Comparison of ENCODE assay signal across 22 cellular contexts in genomic region chr18:49072940-49073339, GRCh38.
DNase-seq lines count a peak whose midpoint lies in the region; ATAC-seq and TF ChIP-seq lines count a peak whose summit lies in the region.
"Had no signal": no experiment of that assay in that cellular context is flagged by ENCODE, and none has a peak within 500 bp of the region (broad histone marks: within the 10 kb centered on the region; RNA-seq: fewer than 3 reads in every experiment).

No MANE protein-coding gene starts in this region.

- no peak for ATAC-seq in stimulated activated naive B cell treated with anti-CD40 and anti-IgM and Interleukin-4, amounts not matched to agents 10 μg/mL and 1 μg/mL and 100 μg/mL, for 72 hours (replicated peaks)
- ATAC-seq in HG03342 (IDR thresholded peaks at IDR 0.05; ENCODE audit: unreplicated experiment), result no peak
- no peak for ATAC-seq in GM18498 (IDR thresholded peaks at IDR 0.05; ENCODE audit: unreplicated experiment)
- ATAC-seq: gastrocnemius medialis had no signal

- no peaks in the 10 kb centered on the region for H3K9me3 ChIP-seq in SK-N-MC (ENCODE audit: low read depth, low read length)
- no peaks in the 10 kb centered on the region for H3K9me3 ChIP-seq in osteoblast (ENCODE audit: low read depth, low read length)
- H3K9me3 ChIP-seq: BLaER1, gastrocnemius medialis had no signal

- H3K27me3 ChIP-seq in ACC112 (ENCODE audit: insufficient read depth, low read length), result no peaks in the 10 kb centered on the region
- H3K27me3 ChIP-seq in osteoblast (ENCODE audit: insufficient read depth, low read length), result no peaks in the 10 kb centered on the region
- H3K27me3 ChIP-seq: BLaER1, dorsolateral prefrontal cortex, gastrocnemius medialis had no signal

- H3K36me3 Mint-ChIP-seq in stimulated activated naive B cell treated with anti-CD40 and anti-IgM and Interleukin-4, amounts not matched to agents 10 μg/mL and 1 μg/mL and 100 μg/mL, for 72 hours, result peaks cover 4 to 7% of the 10 kb centered on the region in 2 donors
- H3K36me3 Mint-ChIP-seq in CD14-positive monocyte, result peaks cover 6 to 7% of the 10 kb centered on the region in 2 donors

- TF ChIP-seq CTCF in fibroblast of mammary gland (conservative IDR thresholded peaks at IDR 0.05; ENCODE audit: control insufficient read depth, insufficient read depth, low read depth, low read length) (no peak), osteoblast (IDR thresholded peaks at IDR 0.05; ENCODE audit: extremely low read depth, low read depth, low read length) (no peak), CD14-positive monocyte (IDR thresholded peaks at IDR 0.05) (no peak)

- H3K4me1 Mint-ChIP-seq in stimulated activated naive B cell treated with anti-CD40 and anti-IgM and Interleukin-4, amounts not matched to agents 10 μg/mL and 1 μg/mL and 100 μg/mL, for 72 hours, result no peaks in the 10 kb centered on the region
- peaks cover 7% of the 10 kb centered on the region for H3K4me1 Mint-ChIP-seq in CD14-positive monocyte

- DNase-seq in SK-N-MC (ENCODE audit: low read depth, low spot score), result no peak
- peak; percentile 44 for DNase-seq in fibroblast of mammary gland (ENCODE audit: low read depth)
- DNase-seq in osteoblast (ENCODE audit: insufficient read length, low spot score, missing footprints), result peak; percentile 63
- no peak for DNase-seq in stimulated activated naive B cell treated with anti-CD40 and anti-IgM and Interleukin-4, amounts not matched to agents 10 μg/mL and 1 μg/mL and 100 μg/mL, for 72 hours
- no peak for DNase-seq in CD14-positive monocyte (ENCODE audit: low spot score)
- DNase-seq: ACHN; activated CD4-positive, alpha-beta T cell treated with anti-CD3 and anti-CD28 coated beads, Interleukin-2, amount 10 ng/mL, durations not matched to agents 7 days and 5 days; activated naive CD4-positive, alpha-beta T cell treated with anti-CD3 and anti-CD28 coated beads, Interleukin-2, amount 50 U/mL, for 16 hours; anterior cingulate cortex; Calu3; dorsolateral prefrontal cortex; gastrocnemius medialis; NCI-H1417; NCI-H2081; NCI-H226; NCI-H82; nephron progenitor cell had no signal

- H3K9ac ChIP-seq in SK-N-MC (ENCODE audit: insufficient read length), result no peak overlapping the region
- H3K9ac ChIP-seq: BLaER1 had no signal

- peak overlapping the region; percentile 70 for H3K4me2 ChIP-seq in osteoblast (ENCODE audit: insufficient read depth, low read length)
- H3K4me2 ChIP-seq: BLaER1 had no signal

- intact Hi-C loops in CD14-positive monocyte (cut with micrococcal nuclease), result no loop called here

- no peaks in the 10 kb centered on the region for H3K36me3 ChIP-seq in ACC112 (ENCODE audit: insufficient read depth, low read length)
- H3K36me3 ChIP-seq in SK-N-MC (ENCODE audit: insufficient read depth, low read length), result no peaks in the 10 kb centered on the region
- no peaks in the 10 kb centered on the region for H3K36me3 ChIP-seq in osteoblast (ENCODE audit: insufficient read depth, low read length)
- H3K36me3 ChIP-seq: BLaER1, gastrocnemius medialis had no signal

- H3K27ac Mint-ChIP-seq in stimulated activated naive B cell treated with anti-CD40 and anti-IgM and Interleukin-4, amounts not matched to agents 10 μg/mL and 1 μg/mL and 100 μg/mL, for 72 hours, result no peak overlapping the region
- no peak overlapping the region for H3K27ac Mint-ChIP-seq in CD14-positive monocyte
- H3K27ac Mint-ChIP-seq: activated CD4-positive, alpha-beta T cell treated with anti-CD3 and anti-CD28 coated beads, Interleukin-2, amount 10 ng/mL, durations not matched to agents 7 days and 5 days; nephron progenitor cell had no signal

- H3K9me3 Mint-ChIP-seq in stimulated activated naive B cell treated with anti-CD40 and anti-IgM and Interleukin-4, amounts not matched to agents 10 μg/mL and 1 μg/mL and 100 μg/mL, for 72 hours, result no peaks in the 10 kb centered on the region
- H3K9me3 Mint-ChIP-seq in CD14-positive monocyte, result no peaks in the 10 kb centered on the region
- H3K9me3 Mint-ChIP-seq: activated CD4-positive, alpha-beta T cell treated with anti-CD3 and anti-CD28 coated beads, Interleukin-2, amount 10 ng/mL, durations not matched to agents 7 days and 5 days; nephron progenitor cell had no signal

- H3K27ac ChIP-seq in ACC112 (ENCODE audit: low read depth, low read length) (peak overlapping the region; percentile 57), SK-N-MC (peak overlapping the region; percentile 66; the same call in 1 of the 2 replicates), osteoblast (ENCODE audit: low read depth, low read length) (peak overlapping the region; percentile 77)
- H3K27ac ChIP-seq: BLaER1, gastrocnemius medialis, RWPE1 had no signal

- H3K4me3 ChIP-seq in ACC112 (ENCODE audit: low read depth, low read length) (peak overlapping the region; percentile 60), SK-N-MC (no peak overlapping the region), fibroblast of mammary gland (ENCODE audit: control insufficient read depth, low read depth, low read length) (no peak overlapping the region), osteoblast (ENCODE audit: insufficient read depth, low read length) (peak overlapping the region; percentile 50)
- H3K4me3 ChIP-seq: BLaER1, dorsolateral prefrontal cortex, gastrocnemius medialis had no signal

- H3K4me1 ChIP-seq in ACC112 (ENCODE audit: control insufficient read depth, insufficient read depth, low read length, unreplicated experiment), result peaks cover 17% of the 10 kb centered on the region
- peaks cover 22% of the 10 kb centered on the region for H3K4me1 ChIP-seq in osteoblast (ENCODE audit: insufficient read depth, low read length)
- H3K4me1 ChIP-seq: gastrocnemius medialis had no signal

- H2AFZ ChIP-seq in ACC112 (ENCODE audit: low read length, unreplicated experiment) (peak overlapping the region; percentile 83), osteoblast (ENCODE audit: low read length) (peak overlapping the region; percentile 48)

- H3K4me3 Mint-ChIP-seq in stimulated activated naive B cell treated with anti-CD40 and anti-IgM and Interleukin-4, amounts not matched to agents 10 μg/mL and 1 μg/mL and 100 μg/mL, for 72 hours, result no peak overlapping the region
- H3K4me3 Mint-ChIP-seq in CD14-positive monocyte, result no peak overlapping the region
- H3K4me3 Mint-ChIP-seq: activated CD4-positive, alpha-beta T cell treated with anti-CD3 and anti-CD28 coated beads, Interleukin-2, amount 10 ng/mL, durations not matched to agents 7 days and 5 days; nephron progenitor cell had no signal

- no peaks in the 10 kb centered on the region for H3K27me3 Mint-ChIP-seq in stimulated activated naive B cell treated with anti-CD40 and anti-IgM and Interleukin-4, amounts not matched to agents 10 μg/mL and 1 μg/mL and 100 μg/mL, for 72 hours
- H3K27me3 Mint-ChIP-seq in CD14-positive monocyte (ENCODE audit: low read depth in 3 of 3), result no peaks in the 10 kb centered on the region
- H3K27me3 Mint-ChIP-seq: activated CD4-positive, alpha-beta T cell treated with anti-CD3 and anti-CD28 coated beads, Interleukin-2, amount 10 ng/mL, durations not matched to agents 7 days and 5 days had no signal

- H4K20me1 ChIP-seq in osteoblast (ENCODE audit: insufficient read depth, low read length), result no peaks in the 10 kb centered on the region
- H4K20me1 ChIP-seq: BLaER1 had no signal

- H3K79me2 ChIP-seq in ACC112 (ENCODE audit: control insufficient read depth, insufficient read depth, low read length, unreplicated experiment) (no peaks in the 10 kb centered on the region), osteoblast (ENCODE audit: insufficient read depth, low read length) (no peaks in the 10 kb centered on the region)

Comparison
In these comparisons a context has a peak if more than half of its experiments do, and no peak if none do; other contexts are left out.
1. H3K4me3 ChIP-seq: peak in ACC112 (single experiment) and osteoblast (single experiment); none in SK-N-MC (single experiment) and fibroblast of mammary gland (single experiment).
2. DNase-seq: peak in fibroblast of mammary gland (single experiment) and osteoblast (single experiment); none in SK-N-MC (single experiment), stimulated activated naive B cell treated with anti-CD40 and anti-IgM and Interleukin-4, amounts not matched to agents 10 μg/mL and 1 μg/mL and 100 μg/mL, for 72 hours (single experiment) and CD14-positive monocyte (single experiment).
3. Peak in every context shown above with its lines, with median percentiles within 50 percentile points of each other: H3K27ac ChIP-seq.